17 cellular contexts compared by ENCODE assay signal in the genomic region with DNA sequence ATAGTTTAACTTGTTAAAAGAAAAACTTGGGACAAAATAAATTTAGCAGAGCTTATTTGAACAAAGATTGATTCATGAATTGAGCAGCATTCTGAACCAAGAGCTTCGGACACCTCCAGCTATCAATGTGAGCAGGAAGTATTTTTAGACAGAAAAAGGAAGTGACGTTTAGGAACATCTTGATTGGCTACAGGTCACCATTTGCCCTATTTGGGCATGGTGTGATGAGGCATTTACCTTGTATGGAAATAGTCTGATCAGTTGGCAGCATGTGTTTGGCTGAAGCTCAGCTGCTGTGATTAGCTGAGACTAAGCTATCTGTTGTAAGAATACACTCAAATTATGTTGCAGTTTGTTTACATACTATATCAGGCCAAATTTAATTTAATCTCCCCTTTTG.
DNase-seq lines count a peak whose midpoint lies in the region; ATAC-seq and TF ChIP-seq lines count a peak whose summit lies in the region.
"Had no signal": no experiment of that assay in that cellular context is flagged by ENCODE, and none has a peak within 500 bp of the region (broad histone marks: within the 10 kb centered on the region; RNA-seq: fewer than 3 reads in every experiment).

No MANE protein-coding gene starts in this region.

- H3K27ac Mint-ChIP-seq in WTC11 = no peak overlapping the region
- H3K27ac Mint-ChIP-seq: CD14-positive monocyte had no signal

- H3K36me3 ChIP-seq in thyroid gland = no peaks in the 10 kb centered on the region
- H3K36me3 ChIP-seq: MG63, SJSA1 had no signal

- H3K4me3 ChIP-seq in GM12865 (ENCODE audit: low read depth, low read length) (no peak overlapping the region), thyroid gland (replicated peaks in 1 of 3) (no peak overlapping the region)
- H3K4me3 ChIP-seq: MG63, PC-9, SJSA1 had no signal

- WGBS in thyroid gland, 2 donors = 81% methylated on average over 2 of the region's 2 CpGs

- H3K4me1 Mint-ChIP-seq in WTC11 = no peaks in the 10 kb centered on the region
- H3K4me1 Mint-ChIP-seq: CD14-positive monocyte had no signal

- no peaks in the 10 kb centered on the region for H3K9me3 Mint-ChIP-seq in WTC11

- peaks cover 3% of the 10 kb centered on the region; the same call in 1 of the 2 replicates for H3K36me3 Mint-ChIP-seq in WTC11
- H3K36me3 Mint-ChIP-seq: CD14-positive monocyte had no signal

- H3K27me3 Mint-ChIP-seq in WTC11 (ENCODE audit: low read depth) = no peaks in the 10 kb centered on the region

- POLR2A ChIA-PET in WTC11 (lab: Charles Lee) = no interaction called here

- CTCF ChIA-PET in WTC11 (lab: Charles Lee) = no interaction called here

- no peaks in the 10 kb centered on the region for H3K27me3 ChIP-seq in thyroid gland
- H3K27me3 ChIP-seq: MG63, SJSA1 had no signal

- H3K9me3 ChIP-seq in thyroid gland = no peaks in the 10 kb centered on the region
- H3K9me3 ChIP-seq: MG63, SJSA1 had no signal

- intact Hi-C loops in thyroid gland (cut with DNase I) = no loop called here

- DNase-seq in GM12865 (ENCODE audit: low read depth) = peak; percentile 9
- peak; percentile 15 for DNase-seq in HT1080 (ENCODE audit: low read depth)
- no peak for DNase-seq in WTC11 (ENCODE audit: low spot score)
- DNase-seq in SIG-M5 treated with dmso at 0.1 percent for 504 hours (lab: John Stamatoyannopoulos, UW; ENCODE audit: unreplicated experiment) = no peak
- DNase-seq in thyroid gland = no peak
- DNase-seq: ACHN, AML-193, COR-L47, HCEC 1CT, MG63, NCI-H187, NCI-H446 treated with DMSO at 0.1 percent for 48 hours, PC-9 had no signal

- no peak for TF ChIP-seq POLR2A in thyroid gland (IDR thresholded peaks at IDR 0.05)

- no peak overlapping the region for H3K4me3 Mint-ChIP-seq in WTC11
- H3K4me3 Mint-ChIP-seq: CD14-positive monocyte had no signal

- H3K27ac ChIP-seq in thyroid gland = no peak overlapping the region
- H3K27ac ChIP-seq: PC-9, SJSA1 had no signal

- no peaks in the 10 kb centered on the region for H3K4me1 ChIP-seq in thyroid gland
- H3K4me1 ChIP-seq: SJSA1 had no signal

- ATAC-seq in GM18502 (IDR thresholded peaks at IDR 0.05; ENCODE audit: poor library complexity, unreplicated experiment) (peak; percentile 67), WTC11 (peak; percentile 22; the same call in 1 of the 2 replicates), GM19452 (IDR thresholded peaks at IDR 0.05; ENCODE audit: unreplicated experiment) (no peak)

- TF ChIP-seq CTCF in GM12865 (IDR thresholded peaks at IDR 0.05; ENCODE audit: insufficient read depth, low read depth, low read length, missing control alignments) = no peak
- TF ChIP-seq CTCF in WTC11 (IDR thresholded peaks at IDR 0.05) = no peak
- no peak for TF ChIP-seq CTCF in thyroid gland (IDR thresholded peaks at IDR 0.05)

TF ChIP-seq in WTC11, 78 proteins besides CTCF, POLR2A, EP300 and RAD21:
- TF ChIP-seq RORB (CRISPR knock-in tag; IDR thresholded peaks at IDR 0.05) (no peak), RELA (CRISPR knock-in tag; IDR thresholded peaks at IDR 0.05; ENCODE audit: borderline replicate concordance) (no peak), JUN (CRISPR knock-in tag; IDR thresholded peaks at IDR 0.05) (no peak), ELF4 (CRISPR knock-in tag; IDR thresholded peaks at IDR 0.05; ENCODE audit: low read depth) (no peak), EMX1 (CRISPR knock-in tag; IDR thresholded peaks at IDR 0.05) (no peak), ZNF423 (CRISPR knock-in tag; IDR thresholded peaks at IDR 0.05) (no peak), ZNF317 (CRISPR knock-in tag; IDR thresholded peaks at IDR 0.05; ENCODE audit: borderline replicate concordance, low read depth) (no peak), ZNF396 (CRISPR knock-in tag; IDR thresholded peaks at IDR 0.05; ENCODE audit: borderline replicate concordance) (no peak), SP1 (CRISPR knock-in tag; conservative IDR thresholded peaks at IDR 0.05) (no peak), FOXK1 (CRISPR knock-in tag; IDR thresholded peaks at IDR 0.05) (no peak), GABPB1 (CRISPR knock-in tag; IDR thresholded peaks at IDR 0.05) (no peak), CREB1 (CRISPR knock-in tag; IDR thresholded peaks at IDR 0.05) (no peak), NR1H2 (CRISPR knock-in tag; IDR thresholded peaks at IDR 0.05) (no peak)
- TF ChIP-seq, protein P1, sequence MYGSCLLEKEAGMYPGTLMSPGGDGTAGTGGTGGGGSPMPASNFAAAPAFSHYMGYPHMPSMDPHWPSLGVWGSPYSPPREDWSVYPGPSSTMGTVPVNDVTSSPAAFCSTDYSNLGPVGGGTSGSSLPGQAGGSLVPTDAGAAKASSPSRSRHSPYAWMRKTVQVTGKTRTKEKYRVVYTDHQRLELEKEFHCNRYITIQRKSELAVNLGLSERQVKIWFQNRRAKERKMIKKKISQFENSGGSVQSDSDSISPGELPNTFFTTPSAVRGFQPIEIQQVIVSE (CRISPR knock-in tag; IDR thresholded peaks at IDR 0.05; ENCODE audit: borderline replicate concordance) = no peak
- TF ChIP-seq, protein P2, sequence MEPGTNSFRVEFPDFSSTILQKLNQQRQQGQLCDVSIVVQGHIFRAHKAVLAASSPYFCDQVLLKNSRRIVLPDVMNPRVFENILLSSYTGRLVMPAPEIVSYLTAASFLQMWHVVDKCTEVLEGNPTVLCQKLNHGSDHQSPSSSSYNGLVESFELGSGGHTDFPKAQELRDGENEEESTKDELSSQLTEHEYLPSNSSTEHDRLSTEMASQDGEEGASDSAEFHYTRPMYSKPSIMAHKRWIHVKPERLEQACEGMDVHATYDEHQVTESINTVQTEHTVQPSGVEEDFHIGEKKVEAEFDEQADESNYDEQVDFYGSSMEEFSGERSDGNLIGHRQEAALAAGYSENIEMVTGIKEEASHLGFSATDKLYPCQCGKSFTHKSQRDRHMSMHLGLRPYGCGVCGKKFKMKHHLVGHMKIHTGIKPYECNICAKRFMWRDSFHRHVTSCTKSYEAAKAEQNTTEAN (CRISPR knock-in tag; IDR thresholded peaks at IDR 0.05) = no peak
- TF ChIP-seq, protein P3, sequence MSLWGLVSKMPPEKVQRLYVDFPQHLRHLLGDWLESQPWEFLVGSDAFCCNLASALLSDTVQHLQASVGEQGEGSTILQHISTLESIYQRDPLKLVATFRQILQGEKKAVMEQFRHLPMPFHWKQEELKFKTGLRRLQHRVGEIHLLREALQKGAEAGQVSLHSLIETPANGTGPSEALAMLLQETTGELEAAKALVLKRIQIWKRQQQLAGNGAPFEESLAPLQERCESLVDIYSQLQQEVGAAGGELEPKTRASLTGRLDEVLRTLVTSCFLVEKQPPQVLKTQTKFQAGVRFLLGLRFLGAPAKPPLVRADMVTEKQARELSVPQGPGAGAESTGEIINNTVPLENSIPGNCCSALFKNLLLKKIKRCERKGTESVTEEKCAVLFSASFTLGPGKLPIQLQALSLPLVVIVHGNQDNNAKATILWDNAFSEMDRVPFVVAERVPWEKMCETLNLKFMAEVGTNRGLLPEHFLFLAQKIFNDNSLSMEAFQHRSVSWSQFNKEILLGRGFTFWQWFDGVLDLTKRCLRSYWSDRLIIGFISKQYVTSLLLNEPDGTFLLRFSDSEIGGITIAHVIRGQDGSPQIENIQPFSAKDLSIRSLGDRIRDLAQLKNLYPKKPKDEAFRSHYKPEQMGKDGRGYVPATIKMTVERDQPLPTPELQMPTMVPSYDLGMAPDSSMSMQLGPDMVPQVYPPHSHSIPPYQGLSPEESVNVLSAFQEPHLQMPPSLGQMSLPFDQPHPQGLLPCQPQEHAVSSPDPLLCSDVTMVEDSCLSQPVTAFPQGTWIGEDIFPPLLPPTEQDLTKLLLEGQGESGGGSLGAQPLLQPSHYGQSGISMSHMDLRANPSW (CRISPR knock-in tag; conservative IDR thresholded peaks at IDR 0.05; ENCODE audit: low read depth) = no peak
- TF ChIP-seq, protein P4, sequence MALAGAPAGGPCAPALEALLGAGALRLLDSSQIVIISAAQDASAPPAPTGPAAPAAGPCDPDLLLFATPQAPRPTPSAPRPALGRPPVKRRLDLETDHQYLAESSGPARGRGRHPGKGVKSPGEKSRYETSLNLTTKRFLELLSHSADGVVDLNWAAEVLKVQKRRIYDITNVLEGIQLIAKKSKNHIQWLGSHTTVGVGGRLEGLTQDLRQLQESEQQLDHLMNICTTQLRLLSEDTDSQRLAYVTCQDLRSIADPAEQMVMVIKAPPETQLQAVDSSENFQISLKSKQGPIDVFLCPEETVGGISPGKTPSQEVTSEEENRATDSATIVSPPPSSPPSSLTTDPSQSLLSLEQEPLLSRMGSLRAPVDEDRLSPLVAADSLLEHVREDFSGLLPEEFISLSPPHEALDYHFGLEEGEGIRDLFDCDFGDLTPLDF (CRISPR knock-in tag; IDR thresholded peaks at IDR 0.05) = no peak
- TF ChIP-seq, protein P5, sequence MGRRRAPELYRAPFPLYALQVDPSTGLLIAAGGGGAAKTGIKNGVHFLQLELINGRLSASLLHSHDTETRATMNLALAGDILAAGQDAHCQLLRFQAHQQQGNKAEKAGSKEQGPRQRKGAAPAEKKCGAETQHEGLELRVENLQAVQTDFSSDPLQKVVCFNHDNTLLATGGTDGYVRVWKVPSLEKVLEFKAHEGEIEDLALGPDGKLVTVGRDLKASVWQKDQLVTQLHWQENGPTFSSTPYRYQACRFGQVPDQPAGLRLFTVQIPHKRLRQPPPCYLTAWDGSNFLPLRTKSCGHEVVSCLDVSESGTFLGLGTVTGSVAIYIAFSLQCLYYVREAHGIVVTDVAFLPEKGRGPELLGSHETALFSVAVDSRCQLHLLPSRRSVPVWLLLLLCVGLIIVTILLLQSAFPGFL (CRISPR knock-in tag; IDR thresholded peaks at IDR 0.05; ENCODE audit: borderline replicate concordance) = no peak
- TF ChIP-seq, protein P6, sequence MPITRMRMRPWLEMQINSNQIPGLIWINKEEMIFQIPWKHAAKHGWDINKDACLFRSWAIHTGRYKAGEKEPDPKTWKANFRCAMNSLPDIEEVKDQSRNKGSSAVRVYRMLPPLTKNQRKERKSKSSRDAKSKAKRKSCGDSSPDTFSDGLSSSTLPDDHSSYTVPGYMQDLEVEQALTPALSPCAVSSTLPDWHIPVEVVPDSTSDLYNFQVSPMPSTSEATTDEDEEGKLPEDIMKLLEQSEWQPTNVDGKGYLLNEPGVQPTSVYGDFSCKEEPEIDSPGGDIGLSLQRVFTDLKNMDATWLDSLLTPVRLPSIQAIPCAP (CRISPR knock-in tag; IDR thresholded peaks at IDR 0.05) = no peak

Comparison
In these comparisons a context has a peak if more than half of its experiments do, and no peak if none do; other contexts are left out.
1. DNase-seq: peak in GM12865 (single experiment) and HT1080 (single experiment); none in WTC11 (single experiment), SIG-M5 treated with dmso at 0.1 percent for 504 hours (single experiment) and thyroid gland (0 of 2).